In genomic region chr16:82788225-82788624, GRCh38 we compare ENCODE assay signal across 8 cellular contexts.
"Had no signal": no experiment of that assay in that cellular context is flagged by ENCODE, and none has a peak within 500 bp of the region (broad histone marks: within the 10 kb centered on the region; RNA-seq: fewer than 3 reads in every experiment).

No MANE protein-coding gene starts in this region.

- FAIRE-seq: G401.6, GM12878, GM12891, GM12892, GM18507, GM19239 had no signal

- H3K4me3 ChIP-seq: GM12878 had no signal

- ATAC-seq: GM12878 had no signal

- DNase-seq: GDM1, GF-D8 had no signal
